Comparison of ENCODE assay signal across 8 cellular contexts in the genomic region with DNA sequence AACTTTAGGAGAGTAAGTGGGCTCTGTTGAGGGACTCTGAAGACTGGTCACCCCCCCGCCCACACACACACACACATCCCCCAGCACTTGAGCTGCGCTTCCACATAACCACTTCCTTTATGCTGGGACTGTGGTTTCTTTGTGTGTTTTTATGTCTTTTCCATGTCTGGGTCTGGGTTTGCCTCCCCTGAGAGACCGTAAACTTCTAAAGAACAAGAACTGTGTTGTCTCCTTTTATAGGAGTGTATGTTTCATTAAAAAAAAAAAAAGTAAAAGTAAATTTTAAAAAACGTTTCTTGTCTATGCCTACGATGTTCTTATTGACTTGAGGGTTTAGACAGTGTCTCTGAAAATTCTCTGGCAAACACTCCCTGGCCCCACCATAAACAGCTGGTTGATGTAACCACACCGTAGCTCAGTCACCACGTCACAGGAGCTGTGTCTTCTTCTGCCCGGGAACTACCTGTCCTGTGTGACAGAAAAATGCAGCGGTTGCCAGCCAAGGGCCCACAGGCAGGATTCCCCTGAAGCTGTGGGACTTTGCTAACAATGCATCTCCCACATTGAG.
DNase-seq lines count a peak whose midpoint lies in the region; ATAC-seq and TF ChIP-seq lines count a peak whose summit lies in the region.

No MANE protein-coding gene starts in this region.

- H3K27me3 ChIP-seq in SJCRH30: no peaks in the 10 kb centered on the region

- TF ChIP-seq CTCF in fibroblast of villous mesenchyme (IDR thresholded peaks at IDR 0.05; ENCODE audit: insufficient read depth, low read depth, low read length): no peak

- H3K36me3 ChIP-seq in SJCRH30: 0 out of 2 replicates have a peak, but pooled peaks cover 9% of the 10 kb centered on the region

- H3K27ac ChIP-seq in SJCRH30: peak overlapping the region; percentile 62

- peak; percentile 67 to 85 for DNase-seq in SJCRH30
- DNase-seq in fibroblast of villous mesenchyme (ENCODE audit: low read depth): peak; percentile 30
- no peak for DNase-seq in NCI-H187 (lab: John Stamatoyannopoulos, UW)
- no peak for DNase-seq in NCI-H1417 treated with DMSO at 0.1 percent for 48 hours (lab: John Stamatoyannopoulos, UW)
- no peak for DNase-seq in HT-29 (ENCODE audit: low spot score)

- peak overlapping the region; percentile 18 for H3K4me3 ChIP-seq in SJCRH30
- no peak overlapping the region for H3K4me3 ChIP-seq in fibroblast of villous mesenchyme (ENCODE audit: low read depth, low read length)

- ATAC-seq in GM18511 (IDR thresholded peaks at IDR 0.05; ENCODE audit: unreplicated experiment): peak; percentile 60
- ATAC-seq in HG02642 (IDR thresholded peaks at IDR 0.05; ENCODE audit: poor library complexity, unreplicated experiment): peak; percentile 66
- ATAC-seq in GM19455 (IDR thresholded peaks at IDR 0.05; ENCODE audit: unreplicated experiment): no peak

- peaks cover 16% of the 10 kb centered on the region for H3K4me1 ChIP-seq in SJCRH30

- H3K9me3 ChIP-seq in SJCRH30 (replicated peaks): no peaks in the 10 kb centered on the region

Comparison
In these comparisons a context has a peak if more than half of its experiments do, and no peak if none do; other contexts are left out.
1. DNase-seq: peak in SJCRH30 (2 of 2) and fibroblast of villous mesenchyme (single experiment); none in NCI-H187 (0 of 2), NCI-H1417 treated with DMSO at 0.1 percent for 48 hours (single experiment) and HT-29 (single experiment).